8 cellular contexts compared by ENCODE assay signal in genomic region chr4:78517050-78517652, GRCh38. TPM values are rescaled to one million over a fixed set of nuclear protein-coding genes. Genes with fewer than 3 reads are reported as not detected.
DNase-seq lines count a peak whose midpoint lies in the region; ATAC-seq and TF ChIP-seq lines count a peak whose summit lies in the region.

No MANE protein-coding gene starts in this region.

- no peaks in the 10 kb centered on the region for H3K27me3 Mint-ChIP-seq in neural crest cell (ENCODE audit: low read depth)
- H3K27me3 Mint-ChIP-seq in stimulated activated naive B cell treated with anti-CD40 and anti-IgM and Interleukin-4, amounts not matched to agents 10 μg/mL and 1 μg/mL and 100 μg/mL, for 72 hours, result peaks cover 0 to 6% of the 10 kb centered on the region in 2 donors

- no peaks in the 10 kb centered on the region for H3K36me3 Mint-ChIP-seq in neural crest cell (ENCODE audit: low read depth)
- H3K36me3 Mint-ChIP-seq in stimulated activated naive B cell treated with anti-CD40 and anti-IgM and Interleukin-4, amounts not matched to agents 10 μg/mL and 1 μg/mL and 100 μg/mL, for 72 hours, result peaks cover 0 to 9% of the 10 kb centered on the region in 2 donors

- TF ChIP-seq CTCF in neural crest cell (conservative IDR thresholded peaks at IDR 0.05), result peak; percentile 86

- H3K27ac Mint-ChIP-seq in neural crest cell (ENCODE audit: unreplicated experiment), result no peak overlapping the region
- no peak overlapping the region for H3K27ac Mint-ChIP-seq in stimulated activated naive B cell treated with anti-CD40 and anti-IgM and Interleukin-4, amounts not matched to agents 10 μg/mL and 1 μg/mL and 100 μg/mL, for 72 hours

- H3K9me3 Mint-ChIP-seq in neural crest cell, result no peaks in the 10 kb centered on the region
- peaks cover 11 to 12% of the 10 kb centered on the region in 2 donors for H3K9me3 Mint-ChIP-seq in stimulated activated naive B cell treated with anti-CD40 and anti-IgM and Interleukin-4, amounts not matched to agents 10 μg/mL and 1 μg/mL and 100 μg/mL, for 72 hours

- ATAC-seq in stimulated activated naive B cell treated with anti-CD40 and anti-IgM and Interleukin-4, amounts not matched to agents 10 μg/mL and 1 μg/mL and 100 μg/mL, for 72 hours (replicated peaks), result no peak

- DNase-seq in NCI-H345 (lab: John Stamatoyannopoulos, UW) (peak; percentile 3), NCI-H345 treated with DMSO at 0.1 percent for 48 hours (lab: John Stamatoyannopoulos, UW; ENCODE audit: unreplicated experiment) (no peak), NCI-H69 (lab: John Stamatoyannopoulos, UW) (peak; percentile 47), dedifferentiated amniotic fluid mesenchymal stem cell (ENCODE audit: extremely low spot score) (peak; percentile 64), neural crest cell (ENCODE audit: low read depth, low spot score) (no peak), COLO668 (lab: John Stamatoyannopoulos, UW; ENCODE audit: unreplicated experiment) (no peak)
- no peak for DNase-seq in activated CD4-positive, alpha-beta T cell treated with anti-CD3 and anti-CD28 coated beads, Interleukin-2, amount 50 U/mL, for 4 hours
- DNase-seq in stimulated activated naive B cell treated with anti-CD40 and anti-IgM and Interleukin-4, amounts not matched to agents 10 μg/mL and 1 μg/mL and 100 μg/mL, for 72 hours, result no peak

- no peaks in the 10 kb centered on the region for H3K4me1 Mint-ChIP-seq in neural crest cell
- H3K4me1 Mint-ChIP-seq in stimulated activated naive B cell treated with anti-CD40 and anti-IgM and Interleukin-4, amounts not matched to agents 10 μg/mL and 1 μg/mL and 100 μg/mL, for 72 hours, result peaks cover 0 to 3% of the 10 kb centered on the region in 2 donors

- H3K4me3 Mint-ChIP-seq in neural crest cell, result no peak overlapping the region
- H3K4me3 Mint-ChIP-seq in stimulated activated naive B cell treated with anti-CD40 and anti-IgM and Interleukin-4, amounts not matched to agents 10 μg/mL and 1 μg/mL and 100 μg/mL, for 72 hours, result no peak overlapping the region

RNA-seq across cellular contexts. Expression of gene ANXA3, which starts 34.4 kb away (rescaled TPM):
- 0.39 TPM in 1 of 2 replicates, not detected in the other for total RNA-seq in neural crest cell

Comparison
In these comparisons a context has a peak if more than half of its experiments do, and no peak if none do; other contexts are left out.
1. DNase-seq: peak in NCI-H345 (single experiment), NCI-H69 (single experiment) and dedifferentiated amniotic fluid mesenchymal stem cell (single experiment); none in NCI-H345 treated with DMSO at 0.1 percent for 48 hours (single experiment), neural crest cell (single experiment), activated CD4-positive, alpha-beta T cell treated with anti-CD3 and anti-CD28 coated beads, Interleukin-2, amount 50 U/mL, for 4 hours (0 of 2), stimulated activated naive B cell treated with anti-CD40 and anti-IgM and Interleukin-4, amounts not matched to agents 10 μg/mL and 1 μg/mL and 100 μg/mL, for 72 hours (single experiment) and COLO668 (single experiment).